8 cellular contexts compared by ENCODE assay signal in genomic region chr18:79395761-79396404, GRCh38. TPM values are rescaled to one million over a fixed set of nuclear protein-coding genes. Genes with fewer than 3 reads are reported as not detected.
A peak's percentile ranks its signal among the peaks of the same experiment; 100 is the strongest.
DNase-seq lines count a peak whose midpoint lies in the region; TF ChIP-seq lines count a peak whose summit lies in the region.

Gene NFATC1 (plus strand): TSS chr18:79395930. CDS start chr18:79396225, 295 bp downstream.

- in situ Hi-C loops in GM13976 (cut with MboI; ENCODE audit: low sequenced_read_pairs, unreplicated experiment), result no loop called here

- intact Hi-C loops in dorsolateral prefrontal cortex (cut with DNase I), result loop anchor here in 1 of 2 donors (5.0 kb wide), 1 partner anchor 186 kb away; no protein-coding TSS in a partner anchor

- H2AK5ac ChIP-seq in mesenchymal stem cell (ENCODE audit: low read length, severe bottlenecking), result no peak within 1 kb of the TSS

- H3K4ac ChIP-seq in mesenchymal stem cell (ENCODE audit: low read depth in 1 of 2, low read length in 2 of 2), result peak within 1 kb of the TSS in 1 of 2 experiments; percentile 82

- no peak within 1 kb of the TSS for H2BK15ac ChIP-seq in mesenchymal stem cell (ENCODE audit: low read depth, poor library complexity, severe bottlenecking)

- peak within 1 kb of the TSS; percentile 37 to 82 for H3K18ac ChIP-seq in mesenchymal stem cell (ENCODE audit: low read depth in 1 of 2, low read length in 2 of 2)

- no peaks in the 10 kb centered on the region for H3K9me3 ChIP-seq in mesenchymal stem cell (ENCODE audit: control insufficient read depth, low read length)

- TF ChIP-seq CTCF in GM13976 (IDR thresholded peaks at IDR 0.05; ENCODE audit: borderline replicate concordance, control extremely low read depth, extremely low read depth, insufficient read depth, missing control alignments), result no peak
- TF ChIP-seq CTCF in dorsolateral prefrontal cortex (IDR thresholded peaks at IDR 0.05 in 54 of 56, conservative IDR thresholded peaks at IDR 0.05 in 2 of 56; ENCODE audit: low read depth in 1 of 56, partially characterized antibody in 56 of 56), result no peak

- H3K23ac ChIP-seq in mesenchymal stem cell (ENCODE audit: low read length in 2 of 2), result no peak within 1 kb of the TSS

- H3K27ac ChIP-seq in dorsolateral prefrontal cortex, result peak within 1 kb of the TSS in 23 of 59 donors; percentile 7 to 81 (median 55)
- no peak within 1 kb of the TSS for H3K27ac ChIP-seq in mesenchymal stem cell (ENCODE audit: low read length, poor library complexity, severe bottlenecking)

- peak within 1 kb of the TSS; percentile 50 for H4K91ac ChIP-seq in mesenchymal stem cell (ENCODE audit: low read length)

- peak within 1 kb of the TSS; percentile 71 for H2AFZ ChIP-seq in mesenchymal stem cell (ENCODE audit: low read depth, low read length)

- DNase-seq in GM13976 (ENCODE audit: low spot score) (peak; percentile 87), NCI-H1105 treated with DMSO at 0.1 percent for 48 hours (lab: John Stamatoyannopoulos, UW) (peak; percentile 55), dorsolateral prefrontal cortex (peak in 4 of 10 donors; percentile 48 to 75 (median 61)), mesenchymal stem cell (peak; percentile 85), GM19240 (ENCODE audit: insufficient read length, low spot score) (no peak), DMS153 (lab: John Stamatoyannopoulos, UW) (no peak)
- DNase-seq in activated CD4-positive, alpha-beta T cell treated with anti-CD3 and anti-CD28 coated beads, Interleukin-2, amount 50 U/mL, for 1 hour, result peak; percentile 87
- peak; percentile 71 to 74 for DNase-seq in stimulated activated CD8-positive, alpha-beta memory T cell treated with anti-CD3 and anti-CD28 coated beads, Interleukin-15, amount 100 ng/mL, for 4 hours (ENCODE audit: low read depth in 2 of 2)

- whole genome bisulfite sequencing in mesenchymal stem cell, result under 1% methylated on average over 40 of the region's 91 CpGs

- H3K9ac ChIP-seq in mesenchymal stem cell (ENCODE audit: low read length), result peak within 1 kb of the TSS; percentile 81

- H3K4me3 ChIP-seq in dorsolateral prefrontal cortex (peak within 1 kb of the TSS; percentile 26 to 71 (median 55)), mesenchymal stem cell (ENCODE audit: insufficient read depth in 1 of 2, low read depth in 1 of 2, low read length in 2 of 2) (peak within 1 kb of the TSS; percentile 46 to 58)

- H3K27me3 ChIP-seq in dorsolateral prefrontal cortex (peaks cover 0 to 82% (median 31%) of the 10 kb centered on the region in 45 donors), mesenchymal stem cell (ENCODE audit: control insufficient read depth in 1 of 2, insufficient read depth in 1 of 2, low read length in 2 of 2) (peaks cover 19 to 56% of the 10 kb centered on the region in 2 experiments)

- H4K8ac ChIP-seq in mesenchymal stem cell (ENCODE audit: low read length), result peak within 1 kb of the TSS; percentile 80

- H3K14ac ChIP-seq in mesenchymal stem cell (ENCODE audit: low read length in 2 of 2), result peak within 1 kb of the TSS in 1 of 2 experiments; percentile 60

- peaks cover 28% of the 10 kb centered on the region for H3K4me1 ChIP-seq in mesenchymal stem cell (ENCODE audit: control insufficient read depth, insufficient read depth, low read depth, low read length)

- H3K4me2 ChIP-seq in mesenchymal stem cell (ENCODE audit: low read length, poor library complexity, severe bottlenecking), result peak within 1 kb of the TSS; percentile 71

- no peak within 1 kb of the TSS for H2BK12ac ChIP-seq in mesenchymal stem cell (ENCODE audit: low read length in 2 of 2)

- peak within 1 kb of the TSS; percentile 34 for H2BK120ac ChIP-seq in mesenchymal stem cell (ENCODE audit: low read depth, low read length)

- H3K79me1 ChIP-seq in mesenchymal stem cell (replicated peaks; ENCODE audit: low read length, poor library complexity, severe bottlenecking), result no peaks in the 10 kb centered on the region

- no peaks in the 10 kb centered on the region for H3K36me3 ChIP-seq in mesenchymal stem cell (ENCODE audit: control insufficient read depth in 1 of 2, insufficient read depth in 2 of 2, low read depth in 1 of 2, low read length in 2 of 2)

- no peak within 1 kb of the TSS for H2BK5ac ChIP-seq in mesenchymal stem cell (ENCODE audit: low read depth, low read length, poor library complexity, severe bottlenecking)

RNA-seq across cellular contexts. Expression of gene NFATC1, which starts in this region (rescaled TPM):
- 10 to 100 TPM in 17 of 120 experiments, 1 to 10 TPM in 103; 1.9 to 17.4 (median 6.1) TPM for total RNA-seq in dorsolateral prefrontal cortex
- polyA plus RNA-seq in mesenchymal stem cell (2013, experiment 1 of 2), result 9.9 TPM
- 10.1 TPM for polyA plus RNA-seq in mesenchymal stem cell (2013, experiment 2 of 2)

Comparison
In these comparisons a context has a peak if more than half of its experiments do, and no peak if none do; other contexts are left out.
1. DNase-seq: peak in GM13976 (single experiment), NCI-H1105 treated with DMSO at 0.1 percent for 48 hours (single experiment), activated CD4-positive, alpha-beta T cell treated with anti-CD3 and anti-CD28 coated beads, Interleukin-2, amount 50 U/mL, for 1 hour (single experiment), mesenchymal stem cell (single experiment) and stimulated activated CD8-positive, alpha-beta memory T cell treated with anti-CD3 and anti-CD28 coated beads, Interleukin-15, amount 100 ng/mL, for 4 hours (2 of 2); none in GM19240 (single experiment) and DMS153 (single experiment).